ENCODE assay signal across 25 cellular contexts in genomic region chr4:186798951-186799659, GRCh38.
DNase-seq lines count a peak whose midpoint lies in the region; ATAC-seq, FAIRE-seq and TF ChIP-seq lines count a peak whose summit lies in the region.
"Had no signal": no experiment of that assay in that cellular context is flagged by ENCODE, and none has a peak within 500 bp of the region (broad histone marks: within the 10 kb centered on the region; RNA-seq: fewer than 3 reads in every experiment).

No MANE protein-coding gene starts in this region.

- H3K27ac ChIP-seq in MM.1S (ENCODE audit: low read length) (no peak overlapping the region), astrocyte (ENCODE audit: low read depth, low read length) (no peak overlapping the region)
- H3K27ac ChIP-seq: colonic mucosa, tibial nerve had no signal

- peaks cover 3% of the 10 kb centered on the region for H3K4me1 Mint-ChIP-seq in astrocyte (ENCODE audit: low read depth, unreplicated experiment)
- H3K4me1 Mint-ChIP-seq: activated naive CD8-positive, alpha-beta T cell treated with anti-CD3 and anti-CD28 coated beads, Interleukin-2, amount 50 U/mL, for 24 hours; brain; neural crest cell had no signal

- no peaks in the 10 kb centered on the region for H3K79me2 ChIP-seq in MM.1S (ENCODE audit: low read length)
- H3K79me2 ChIP-seq in astrocyte (ENCODE audit: insufficient read depth, low read length), result no peaks in the 10 kb centered on the region

- DNase-seq in MM.1S (peak; percentile 37), astrocyte (ENCODE audit: low read depth) (peak; percentile 59), hepatic stellate cell (ENCODE audit: low spot score) (peak; percentile 17), pons (ENCODE audit: low spot score) (no peak), NCI-H345 (lab: John Stamatoyannopoulos, UW) (no peak), NCI-H187 treated with DMSO at 0.1 percent for 48 hours (lab: John Stamatoyannopoulos, UW) (no peak)
- DNase-seq: activated CD4-positive, alpha-beta T cell treated with anti-CD3 and anti-CD28 coated beads for 1 hour; activated gamma-delta T cell; activated naive CD8-positive, alpha-beta T cell treated with anti-CD3 and anti-CD28 coated beads, Interleukin-2, amount 50 U/mL, for 24 hours; activated T-cell treated with anti-CD3 and anti-CD28 coated beads, Interleukin-2, amount 50 U/mL, for 1 hour; AML-193; colonic mucosa; effector memory CD8-positive, alpha-beta T cell; GF-D8; H9; mammary epithelial cell; NCI-H1092 treated with DMSO at 0.1 percent for 48 hours; NCI-H2029; NCI-H2227 treated with DMSO at 0.1 percent for 48 hours; SIG-M5 had no signal

- H3K4me2 ChIP-seq in MM.1S (ENCODE audit: low read depth, low read length), result peak overlapping the region; percentile 4; the same call in 1 of the 2 replicates
- no peak overlapping the region for H3K4me2 ChIP-seq in astrocyte (ENCODE audit: low read length)

- no peaks in the 10 kb centered on the region for H3F3A ChIP-seq in MM.1S (ENCODE audit: insufficient read depth, low read length)

- H3K9me3 Mint-ChIP-seq in astrocyte (ENCODE audit: unreplicated experiment), result no peaks in the 10 kb centered on the region
- H3K9me3 Mint-ChIP-seq: H9, neural crest cell had no signal

- ATAC-seq in GM21717 (IDR thresholded peaks at IDR 0.05; ENCODE audit: unreplicated experiment), result no peak
- ATAC-seq: activated naive CD8-positive, alpha-beta T cell treated with anti-CD3 and anti-CD28 coated beads, Interleukin-2, amount 50 U/mL, for 24 hours; effector memory CD8-positive, alpha-beta T cell; sciatic nerve had no signal

- no peak overlapping the region for H3K4me3 Mint-ChIP-seq in astrocyte (ENCODE audit: unreplicated experiment)
- H3K4me3 Mint-ChIP-seq: activated naive CD8-positive, alpha-beta T cell treated with anti-CD3 and anti-CD28 coated beads, Interleukin-2, amount 50 U/mL, for 24 hours; brain; effector memory CD8-positive, alpha-beta T cell; H9; neural crest cell had no signal

- H3K27me3 ChIP-seq in MM.1S (replicated peaks; ENCODE audit: insufficient read depth, low read length) (no peaks in the 10 kb centered on the region), astrocyte (ENCODE audit: insufficient read depth, low read length) (no peaks in the 10 kb centered on the region)
- H3K27me3 ChIP-seq: colonic mucosa, tibial nerve had no signal

- no peaks in the 10 kb centered on the region for H3K9me2 ChIP-seq in MM.1S (replicated peaks; ENCODE audit: insufficient read depth, low read length)

- H3K27me3 Mint-ChIP-seq in astrocyte (ENCODE audit: low read depth, unreplicated experiment), result no peaks in the 10 kb centered on the region
- H3K27me3 Mint-ChIP-seq: activated naive CD8-positive, alpha-beta T cell treated with anti-CD3 and anti-CD28 coated beads, Interleukin-2, amount 50 U/mL, for 24 hours; brain; effector memory CD8-positive, alpha-beta T cell had no signal

- no peak overlapping the region for H3K4me3 ChIP-seq in MM.1S (ENCODE audit: low read length)
- H3K4me3 ChIP-seq in astrocyte (ENCODE audit: insufficient read depth, low read depth, low read length), result no peak overlapping the region
- H3K4me3 ChIP-seq: colonic mucosa, tibial nerve had no signal

- H3K9me3 ChIP-seq in MM.1S (replicated peaks; ENCODE audit: insufficient read depth, low read length) (no peaks in the 10 kb centered on the region), astrocyte (ENCODE audit: insufficient read depth, low read depth, low read length) (no peaks in the 10 kb centered on the region)
- H3K9me3 ChIP-seq: colonic mucosa, tibial nerve had no signal

- peaks cover 9% of the 10 kb centered on the region for H3K4me1 ChIP-seq in MM.1S (ENCODE audit: low read length)
- no peaks in the 10 kb centered on the region for H3K4me1 ChIP-seq in astrocyte (ENCODE audit: insufficient read depth, low read length)
- H3K4me1 ChIP-seq: colonic mucosa, tibial nerve had no signal

- H2AFZ ChIP-seq in MM.1S (ENCODE audit: low read length) (no peak overlapping the region), astrocyte (ENCODE audit: low read depth, low read length) (no peak overlapping the region)

- TF ChIP-seq CTCF in MM.1S (IDR thresholded peaks at IDR 0.05; ENCODE audit: low read length) (no peak), astrocyte (IDR thresholded peaks at IDR 0.05; ENCODE audit: insufficient read depth, low read depth, low read length) (no peak)

- H4K20me1 ChIP-seq in MM.1S (ENCODE audit: insufficient read depth, low read length) (no peaks in the 10 kb centered on the region), astrocyte (ENCODE audit: insufficient read depth, low read length) (no peaks in the 10 kb centered on the region)

- no peak overlapping the region for H3K27ac Mint-ChIP-seq in astrocyte (ENCODE audit: unreplicated experiment)
- H3K27ac Mint-ChIP-seq: activated naive CD8-positive, alpha-beta T cell treated with anti-CD3 and anti-CD28 coated beads, Interleukin-2, amount 50 U/mL, for 24 hours; brain; effector memory CD8-positive, alpha-beta T cell; H9 had no signal

- H3K36me3 Mint-ChIP-seq in astrocyte (ENCODE audit: low read depth, unreplicated experiment), result no peaks in the 10 kb centered on the region
- H3K36me3 Mint-ChIP-seq: brain had no signal

- peak; percentile 43 for FAIRE-seq in astrocyte (lab: Jason Lieb, UNC)

- H3K36me3 ChIP-seq in MM.1S (replicated peaks; ENCODE audit: insufficient read depth, low read length) (no peaks in the 10 kb centered on the region), astrocyte (ENCODE audit: insufficient read depth, low read length) (no peaks in the 10 kb centered on the region)
- H3K36me3 ChIP-seq: colonic mucosa, tibial nerve had no signal

- no peak overlapping the region for H3K9ac ChIP-seq in MM.1S (ENCODE audit: low read length)
- no peak overlapping the region for H3K9ac ChIP-seq in astrocyte (ENCODE audit: low read length)

Comparison
In these comparisons a context has a peak if more than half of its experiments do, and no peak if none do; other contexts are left out.
1. DNase-seq: peak in MM.1S (single experiment), astrocyte (single experiment) and hepatic stellate cell (single experiment); none in pons (single experiment), NCI-H345 (single experiment) and NCI-H187 treated with DMSO at 0.1 percent for 48 hours (single experiment).